Comparison of ENCODE assay signal across 1 cellular context in genomic region chr5:154823605-154824004, GRCh38.
TF ChIP-seq lines count a peak whose summit lies in the region.

No MANE protein-coding gene starts in this region.

TF ChIP-seq in A549, 52 proteins besides CTCF, POLR2A, EP300 and RAD21:
- TF ChIP-seq, protein P1, sequence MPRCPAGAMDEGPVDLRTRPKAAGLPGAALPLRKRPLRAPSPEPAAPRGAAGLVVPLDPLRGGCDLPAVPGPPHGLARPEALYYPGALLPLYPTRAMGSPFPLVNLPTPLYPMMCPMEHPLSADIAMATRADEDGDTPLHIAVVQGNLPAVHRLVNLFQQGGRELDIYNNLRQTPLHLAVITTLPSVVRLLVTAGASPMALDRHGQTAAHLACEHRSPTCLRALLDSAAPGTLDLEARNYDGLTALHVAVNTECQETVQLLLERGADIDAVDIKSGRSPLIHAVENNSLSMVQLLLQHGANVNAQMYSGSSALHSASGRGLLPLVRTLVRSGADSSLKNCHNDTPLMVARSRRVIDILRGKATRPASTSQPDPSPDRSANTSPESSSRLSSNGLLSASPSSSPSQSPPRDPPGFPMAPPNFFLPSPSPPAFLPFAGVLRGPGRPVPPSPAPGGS (IDR thresholded peaks at IDR 0.05), result no peak
- TF ChIP-seq CEBPB (IDR thresholded peaks at IDR 0.05) (no peak), NPAS2 (CRISPR knock-in tag; IDR thresholded peaks at IDR 0.05; ENCODE audit: borderline replicate concordance) (no peak), FOSL2 (IDR thresholded peaks at IDR 0.05) (no peak), FOSL2 (CRISPR knock-in tag; IDR thresholded peaks at IDR 0.05) (no peak), MAX (IDR thresholded peaks at IDR 0.05) (no peak), ESRRA (IDR thresholded peaks at IDR 0.05; ENCODE audit: borderline replicate concordance, low read length) (no peak), EHMT2 (IDR thresholded peaks at IDR 0.05; ENCODE audit: low read depth) (no peak), JUN (IDR thresholded peaks at IDR 0.05) (no peak), NR3C1 (IDR thresholded peaks at IDR 0.05) (no peak), HOXA7 (CRISPR knock-in tag; IDR thresholded peaks at IDR 0.05) (no peak), ZFP36 (IDR thresholded peaks at IDR 0.05; ENCODE audit: borderline replicate concordance, partially characterized antibody) (no peak), FOSB (CRISPR knock-in tag; IDR thresholded peaks at IDR 0.05) (no peak), PHF8 (IDR thresholded peaks at IDR 0.05; ENCODE audit: borderline replicate concordance, low read depth) (no peak), MYC (IDR thresholded peaks at IDR 0.05; ENCODE audit: borderline replicate concordance, low read length) (no peak), KDM1A (IDR thresholded peaks at IDR 0.05; ENCODE audit: low read depth) (no peak), SREBF2 (IDR thresholded peaks at IDR 0.05) (no peak), POLR2AphosphoS2 (conservative IDR thresholded peaks at IDR 0.05; ENCODE audit: low read length) (no peak), HEYL (CRISPR knock-in tag; IDR thresholded peaks at IDR 0.05) (no peak), NFE2L2 (conservative IDR thresholded peaks at IDR 0.05; ENCODE audit: low read length) (no peak), FOXS1 (CRISPR knock-in tag; IDR thresholded peaks at IDR 0.05) (no peak)
